In the genomic region with DNA sequence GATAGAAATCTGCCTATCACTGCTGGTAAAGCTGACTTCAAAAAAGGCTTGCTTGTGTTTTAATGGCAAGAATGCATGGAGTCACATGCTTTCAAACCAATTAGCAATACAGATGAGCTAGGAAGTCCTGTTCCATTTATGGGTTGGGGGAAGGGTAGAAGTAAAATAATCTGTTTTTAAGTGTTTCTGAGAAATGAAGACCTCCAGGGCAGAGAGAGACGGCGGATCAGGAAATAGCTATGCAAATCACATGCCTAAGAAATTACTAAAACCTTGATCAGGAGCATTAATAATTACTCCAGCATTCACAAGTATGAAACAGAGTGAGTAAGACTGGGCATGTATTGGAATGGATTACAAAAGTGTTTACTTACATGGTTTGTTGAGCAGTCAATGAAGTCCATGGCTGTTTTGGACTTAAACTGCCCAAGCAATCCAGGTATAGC, we compare ENCODE assay signal across 9 cellular contexts.
A peak's percentile ranks its signal among the peaks of the same experiment; 100 is the strongest.
DNase-seq lines count a peak whose midpoint lies in the region; ATAC-seq and TF ChIP-seq lines count a peak whose summit lies in the region.
"Had no signal": no experiment of that assay in that cellular context is flagged by ENCODE, and none has a peak within 500 bp of the region (broad histone marks: within the 10 kb centered on the region; RNA-seq: fewer than 3 reads in every experiment).

No MANE protein-coding gene starts in this region.

- TF ChIP-seq CTCF in GM23338 (conservative IDR thresholded peaks at IDR 0.05; ENCODE audit: low read depth in 2 of 2) (no peak), foreskin keratinocyte (conservative IDR thresholded peaks at IDR 0.05) (no peak)

- no peak overlapping the region for H3K27ac ChIP-seq in GM23338 (ENCODE audit: low read depth)
- peak overlapping the region; percentile 24 for H3K27ac ChIP-seq in foreskin keratinocyte
- H3K27ac ChIP-seq: cardiac muscle cell had no signal

- no peaks in the 10 kb centered on the region for H3F3A ChIP-seq in GM23338 (replicated peaks; ENCODE audit: low read depth)

- no peaks in the 10 kb centered on the region for H3K9me3 Mint-ChIP-seq in GM23338
- no peaks in the 10 kb centered on the region for H3K9me3 Mint-ChIP-seq in T-cell
- H3K9me3 Mint-ChIP-seq in stimulated activated naive B cell treated with anti-CD40 and anti-IgM and Interleukin-4, amounts not matched to agents 10 μg/mL and 1 μg/mL and 100 μg/mL, for 72 hours = peaks cover 7 to 9% of the 10 kb centered on the region in 2 donors

- peaks cover 42% of the 10 kb centered on the region for H3K4me1 Mint-ChIP-seq in GM23338
- peaks cover 93 to 98% (median 96%) of the 10 kb centered on the region in 3 donors for H3K4me1 Mint-ChIP-seq in T-cell
- peaks cover 63 to 98% of the 10 kb centered on the region in 2 donors for H3K4me1 Mint-ChIP-seq in stimulated activated naive B cell treated with anti-CD40 and anti-IgM and Interleukin-4, amounts not matched to agents 10 μg/mL and 1 μg/mL and 100 μg/mL, for 72 hours

- H3K4me1 ChIP-seq in GM23338 (ENCODE audit: insufficient read depth) (peaks cover 26% of the 10 kb centered on the region), foreskin keratinocyte (peaks cover 57% of the 10 kb centered on the region)

- DNase-seq in GM23338 (ENCODE audit: low spot score) (no peak), T-cell (no peak), foreskin keratinocyte (peak; percentile 87 to 92), NCI-H774 (lab: John Stamatoyannopoulos, UW) (no peak), NCI-H526 (lab: John Stamatoyannopoulos, UW) (no peak)
- DNase-seq in stimulated activated naive B cell treated with anti-CD40 and anti-IgM and Interleukin-4, amounts not matched to agents 10 μg/mL and 1 μg/mL and 100 μg/mL, for 72 hours = no peak

- H3K4me3 Mint-ChIP-seq in GM23338 = no peak overlapping the region
- peak overlapping the region in 2 of 3 donors; percentile 0 to 55 for H3K4me3 Mint-ChIP-seq in T-cell
- H3K4me3 Mint-ChIP-seq in stimulated activated naive B cell treated with anti-CD40 and anti-IgM and Interleukin-4, amounts not matched to agents 10 μg/mL and 1 μg/mL and 100 μg/mL, for 72 hours = peak overlapping the region; percentile 17 to 19

- H3K27me3 ChIP-seq in GM23338 (ENCODE audit: insufficient read depth) = no peaks in the 10 kb centered on the region
- no peaks in the 10 kb centered on the region for H3K27me3 ChIP-seq in foreskin keratinocyte
- H3K27me3 ChIP-seq: cardiac muscle cell had no signal

- no peaks in the 10 kb centered on the region for H3K79me2 ChIP-seq in GM23338 (replicated peaks; ENCODE audit: insufficient read depth)

- CTCF ChIA-PET in T-cell (lab: Charles Lee) = interaction anchor here (0.6 to 11.2 kb wide), 7 partner anchors 10 to 203 kb away, joined by 3 to 200 read pairs (median 3); no protein-coding TSS in a partner anchor

- H3K9me2 ChIP-seq in GM23338 (ENCODE audit: insufficient read depth) = no peaks in the 10 kb centered on the region

- H3K4me3 ChIP-seq in GM23338 = no peak overlapping the region
- H3K4me3 ChIP-seq: cardiac muscle cell, lung had no signal

- H3K27ac Mint-ChIP-seq in GM23338 (no peak overlapping the region), T-cell (peak overlapping the region; percentile 99 to 100)
- peak overlapping the region; percentile 96 for H3K27ac Mint-ChIP-seq in stimulated activated naive B cell treated with anti-CD40 and anti-IgM and Interleukin-4, amounts not matched to agents 10 μg/mL and 1 μg/mL and 100 μg/mL, for 72 hours

- H3K27me3 Mint-ChIP-seq in GM23338 (ENCODE audit: insufficient read depth, low read depth, poor library complexity) (no peaks in the 10 kb centered on the region), T-cell (no peaks in the 10 kb centered on the region)
- H3K27me3 Mint-ChIP-seq in stimulated activated naive B cell treated with anti-CD40 and anti-IgM and Interleukin-4, amounts not matched to agents 10 μg/mL and 1 μg/mL and 100 μg/mL, for 72 hours = no peaks in the 10 kb centered on the region

- POLR2A ChIA-PET in T-cell (lab: Charles Lee) = interaction anchor here (0.5 to 1.7 kb wide), 7 partner anchors 10 to 425 kb away, joined by 3 to 7 read pairs (median 3); no protein-coding TSS in a partner anchor

- no peaks in the 10 kb centered on the region for H4K20me1 ChIP-seq in GM23338 (replicated peaks; ENCODE audit: insufficient read depth)

- no peaks in the 10 kb centered on the region for H3K36me3 ChIP-seq in GM23338 (ENCODE audit: insufficient read depth)
- H3K36me3 ChIP-seq: cardiac muscle cell had no signal

- no peak overlapping the region for H2AFZ ChIP-seq in GM23338

- H3K36me3 Mint-ChIP-seq in GM23338 (ENCODE audit: low read depth) (no peaks in the 10 kb centered on the region), T-cell (peaks cover 14% of the 10 kb centered on the region)
- H3K36me3 Mint-ChIP-seq in stimulated activated naive B cell treated with anti-CD40 and anti-IgM and Interleukin-4, amounts not matched to agents 10 μg/mL and 1 μg/mL and 100 μg/mL, for 72 hours = peaks cover 48 to 76% of the 10 kb centered on the region in 2 donors

- peak overlapping the region; percentile 68; the same call in 1 of the 2 replicates for H3K4me2 ChIP-seq in GM23338

- ATAC-seq in GM23338 (no peak), T-cell (replicated peaks in 1 of 4) (no peak), foreskin keratinocyte (peak; percentile 29), GM19023 (IDR thresholded peaks at IDR 0.05; ENCODE audit: unreplicated experiment) (no peak)
- peak; percentile 26 to 33 for ATAC-seq in stimulated activated naive B cell treated with anti-CD40 and anti-IgM and Interleukin-4, amounts not matched to agents 10 μg/mL and 1 μg/mL and 100 μg/mL, for 72 hours (replicated peaks)

TF ChIP-seq in GM23338, 12 proteins besides CTCF, POLR2A, EP300 and RAD21:
- no peak for TF ChIP-seq CREB1 (CRISPR knock-in tag; IDR thresholded peaks at IDR 0.05; ENCODE audit: low read depth)
- TF ChIP-seq NANOG (IDR thresholded peaks at IDR 0.05; ENCODE audit: borderline replicate concordance) = no peak
- TF ChIP-seq EZH2phosphoT487 (IDR thresholded peaks at IDR 0.05; ENCODE audit: unreplicated experiment) = no peak
- no peak for TF ChIP-seq ZNF114 (CRISPR knock-in tag; IDR thresholded peaks at IDR 0.05)
- no peak for TF ChIP-seq EZH2 (IDR thresholded peaks at IDR 0.05; ENCODE audit: low read depth, unreplicated experiment)

Comparison
In these comparisons a context has a peak if more than half of its experiments do, and no peak if none do; other contexts are left out.
1. ATAC-seq: peak in foreskin keratinocyte (single experiment) and stimulated activated naive B cell treated with anti-CD40 and anti-IgM and Interleukin-4, amounts not matched to agents 10 μg/mL and 1 μg/mL and 100 μg/mL, for 72 hours (2 of 2); none in GM23338 (single experiment), T-cell (0 of 4) and GM19023 (single experiment).
2. DNase-seq: peak in foreskin keratinocyte (2 of 2); none in GM23338 (single experiment), T-cell (0 of 34), stimulated activated naive B cell treated with anti-CD40 and anti-IgM and Interleukin-4, amounts not matched to agents 10 μg/mL and 1 μg/mL and 100 μg/mL, for 72 hours (single experiment), NCI-H774 (single experiment) and NCI-H526 (0 of 2).